ENCODE assay signal across 8 cellular contexts in genomic region chr11:118610773-118611432, GRCh38. TPM values are rescaled to one million over a fixed set of nuclear protein-coding genes. Genes with fewer than 3 reads are reported as not detected.
A peak's percentile ranks its signal among the peaks of the same experiment; 100 is the strongest.
DNase-seq lines count a peak whose midpoint lies in the region; ATAC-seq and TF ChIP-seq lines count a peak whose summit lies in the region.

No MANE protein-coding gene starts in this region.

- H3K27ac Mint-ChIP-seq in endothelial cell (ENCODE audit: unreplicated experiment): peak overlapping the region; percentile 58

- peak; percentile 93 for TF ChIP-seq CTCF in 22Rv1 (IDR thresholded peaks at IDR 0.05)
- peak; percentile 89 for TF ChIP-seq CTCF in endothelial cell (IDR thresholded peaks at IDR 0.05; ENCODE audit: unreplicated experiment)

- H3K4me3 Mint-ChIP-seq in endothelial cell (ENCODE audit: unreplicated experiment): peak overlapping the region; percentile 86

- ATAC-seq in GM18907 (IDR thresholded peaks at IDR 0.05; ENCODE audit: unreplicated experiment): peak; percentile 59

- no peak overlapping the region for H3K27ac ChIP-seq in 22Rv1

- no peaks in the 10 kb centered on the region for H3K9me3 Mint-ChIP-seq in endothelial cell (ENCODE audit: unreplicated experiment)

- peaks cover 19% of the 10 kb centered on the region for H3K27me3 Mint-ChIP-seq in endothelial cell (ENCODE audit: unreplicated experiment)

- H3K36me3 Mint-ChIP-seq in endothelial cell (ENCODE audit: low read depth, unreplicated experiment): peaks cover 20% of the 10 kb centered on the region

- DNase-seq in NCI-H1092 treated with DMSO at 0.1 percent for 48 hours (lab: John Stamatoyannopoulos, UW) (peak; percentile 37), endothelial cell (ENCODE audit: low spot score) (peak; percentile 93), middle frontal gyrus (ENCODE audit: extremely low spot score, low spot score) (peak; percentile 48), NCI-H2227 treated with DMSO at 0.1 percent for 48 hours (lab: John Stamatoyannopoulos, UW) (no peak)
- DNase-seq in activated CD8-positive, alpha-beta memory T cell treated with anti-CD3 and anti-CD28 coated beads, Interleukin-2, amount 50 U/mL, for 48 hours: peak; percentile 97
- peak; percentile 78 for DNase-seq in stimulated activated CD8-positive, alpha-beta memory T cell treated with anti-CD3 and anti-CD28 coated beads, Interleukin-4, amount 100 ng/mL, for 24 hours (ENCODE audit: low read depth)

- peaks cover 26% of the 10 kb centered on the region for H3K4me1 Mint-ChIP-seq in endothelial cell (ENCODE audit: unreplicated experiment)

RNA-seq across cellular contexts. Expression of gene PHLDB1, which starts 3.5 kb away (rescaled TPM):
- total RNA-seq in endothelial cell (ENCODE audit: unreplicated experiment): 45.4 TPM

RNA-seq across cellular contexts. Expression of gene ARCN1, which starts 38.7 kb away (rescaled TPM):
- total RNA-seq in endothelial cell (ENCODE audit: unreplicated experiment): 145 TPM

RNA-seq across cellular contexts. Expression of gene IFT46, which starts 45.2 kb away (rescaled TPM):
- 19.7 TPM for total RNA-seq in endothelial cell (ENCODE audit: unreplicated experiment)
